8 cellular contexts compared by ENCODE assay signal in the genomic region with DNA sequence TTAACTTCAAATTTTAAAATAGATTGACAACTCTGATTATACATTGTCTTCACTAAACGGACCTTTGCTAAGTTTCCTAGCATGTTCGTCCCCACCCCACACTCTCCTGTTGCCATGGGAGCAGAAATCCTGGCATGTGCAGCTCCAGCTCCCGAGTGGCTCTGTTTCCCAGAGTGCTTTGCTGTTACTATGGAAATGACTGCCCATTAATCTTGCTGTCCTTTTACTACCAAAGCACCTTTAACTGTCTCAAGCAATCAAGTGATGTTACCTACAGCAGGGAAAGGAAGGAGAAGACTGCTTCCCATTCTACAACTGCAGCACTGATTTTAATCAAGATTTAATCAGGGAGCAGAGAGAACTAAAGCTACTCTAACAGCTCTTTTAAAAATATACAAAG.
DNase-seq lines count a peak whose midpoint lies in the region; ATAC-seq and TF ChIP-seq lines count a peak whose summit lies in the region.

No MANE protein-coding gene starts in this region.

- ATAC-seq in CD8-positive, alpha-beta T cell: no peak
- ATAC-seq in GM21390 (IDR thresholded peaks at IDR 0.05; ENCODE audit: unreplicated experiment): no peak

- no peaks in the 10 kb centered on the region for H3K4me1 ChIP-seq in CD8-positive, alpha-beta T cell (ENCODE audit: insufficient read depth, low read length)
- peaks cover 5% of the 10 kb centered on the region for H3K4me1 ChIP-seq in suprapubic skin

- TF ChIP-seq CTCF in CD8-positive, alpha-beta T cell (IDR thresholded peaks at IDR 0.05): no peak
- TF ChIP-seq CTCF in LNCaP clone FGC (IDR thresholded peaks at IDR 0.05; ENCODE audit: control insufficient read depth, extremely low read depth, insufficient read depth) (no peak), WERI-Rb-1 (IDR thresholded peaks at IDR 0.05; ENCODE audit: low read depth, low read length) (no peak), suprapubic skin (IDR thresholded peaks at IDR 0.05) (no peak)

- no peak for TF ChIP-seq EP300 in suprapubic skin (IDR thresholded peaks at IDR 0.05)

- 0% methylated on average over 3 of the region's 3 CpGs for WGBS in suprapubic skin

- peaks cover 5% of the 10 kb centered on the region for H3K4me1 Mint-ChIP-seq in CD8-positive, alpha-beta T cell (ENCODE audit: low read depth)

- H3K36me3 ChIP-seq in CD8-positive, alpha-beta T cell (ENCODE audit: insufficient read depth, low read length): no peaks in the 10 kb centered on the region
- H3K36me3 ChIP-seq in WERI-Rb-1 (no peaks in the 10 kb centered on the region), suprapubic skin (no peaks in the 10 kb centered on the region)

- no peak for DNase-seq in CD8-positive, alpha-beta T cell
- DNase-seq in LNCaP clone FGC (ENCODE audit: low read depth) (peak; percentile 22), WERI-Rb-1 (peak; percentile 54), islet precursor cell (peak; percentile 67), HCEC 1CT (no peak), KG1 (lab: John Stamatoyannopoulos, UW) (no peak), suprapubic skin (ENCODE audit: low spot score in 2 of 2) (no peak)

- no peak overlapping the region for H3K27ac ChIP-seq in CD8-positive, alpha-beta T cell (ENCODE audit: low read depth, low read length)
- H3K27ac ChIP-seq in WERI-Rb-1 (no peak overlapping the region), suprapubic skin (no peak overlapping the region)

- H3K9me3 ChIP-seq in CD8-positive, alpha-beta T cell (ENCODE audit: low read length): no peaks in the 10 kb centered on the region
- no peaks in the 10 kb centered on the region for H3K9me3 ChIP-seq in WERI-Rb-1 (ENCODE audit: severe bottlenecking)
- H3K9me3 ChIP-seq in suprapubic skin: no peaks in the 10 kb centered on the region

- H3K4me3 Mint-ChIP-seq in CD8-positive, alpha-beta T cell: no peak overlapping the region

- POLR2A ChIA-PET in CD8-positive, alpha-beta T cell (lab: Charles Lee): no interaction called here

- intact Hi-C loops in CD8-positive, alpha-beta T cell (cut with DNase I, micrococcal nuclease): no loop called here

- peaks cover 7% of the 10 kb centered on the region for H3K27me3 Mint-ChIP-seq in CD8-positive, alpha-beta T cell (ENCODE audit: low read depth)

- CTCF ChIA-PET in CD8-positive, alpha-beta T cell (lab: Charles Lee): interaction anchor here (1.0 kb wide), 1 partner anchor 25 kb away, joined by 3 read pairs; no protein-coding TSS in a partner anchor

- H3K27ac Mint-ChIP-seq in CD8-positive, alpha-beta T cell: no peak overlapping the region

- no peaks in the 10 kb centered on the region for H3K27me3 ChIP-seq in CD8-positive, alpha-beta T cell (ENCODE audit: insufficient read depth, low read length)
- peaks cover 2% of the 10 kb centered on the region for H3K27me3 ChIP-seq in WERI-Rb-1 (ENCODE audit: insufficient read depth, low read depth, severe bottlenecking)
- no peaks in the 10 kb centered on the region for H3K27me3 ChIP-seq in suprapubic skin

- no peaks in the 10 kb centered on the region for H3K36me3 Mint-ChIP-seq in CD8-positive, alpha-beta T cell

- H3K9me3 Mint-ChIP-seq in CD8-positive, alpha-beta T cell: no peaks in the 10 kb centered on the region

- TF ChIP-seq POLR2A in suprapubic skin (IDR thresholded peaks at IDR 0.05): no peak

- peak overlapping the region; percentile 11 for H3K4me3 ChIP-seq in CD8-positive, alpha-beta T cell (ENCODE audit: low read depth, low read length)
- H3K4me3 ChIP-seq in LNCaP clone FGC (ENCODE audit: low read depth, low read length) (no peak overlapping the region), WERI-Rb-1 (ENCODE audit: low read depth, low read length) (no peak overlapping the region), suprapubic skin (no peak overlapping the region)

Comparison
In these comparisons a context has a peak if more than half of its experiments do, and no peak if none do; other contexts are left out.
1. DNase-seq: peak in LNCaP clone FGC (single experiment), WERI-Rb-1 (single experiment) and islet precursor cell (single experiment); none in CD8-positive, alpha-beta T cell (0 of 7), HCEC 1CT (single experiment), KG1 (single experiment) and suprapubic skin (0 of 2).